ENCODE assay signal across 37 cellular contexts in the genomic region with DNA sequence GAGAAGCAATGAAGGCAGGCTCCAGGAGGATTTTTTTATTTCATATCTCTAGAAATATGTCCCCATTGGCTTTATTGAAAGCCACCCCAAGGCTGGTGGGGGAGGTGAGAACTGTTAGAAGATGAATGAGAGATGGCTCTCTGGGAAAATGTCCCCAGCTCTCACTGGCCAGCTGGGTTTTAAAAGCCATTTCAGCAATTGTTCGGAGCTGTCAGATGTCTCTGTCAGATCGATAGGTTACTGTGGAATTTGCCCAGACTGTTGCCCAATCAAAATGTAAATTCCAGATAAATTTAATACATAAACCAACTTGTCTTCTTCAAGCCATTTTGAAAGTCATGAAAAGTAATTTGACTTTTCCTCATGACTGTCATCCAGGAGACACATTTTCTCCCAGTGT.
A peak's percentile ranks its signal among the peaks of the same experiment; 100 is the strongest.
DNase-seq lines count a peak whose midpoint lies in the region; ATAC-seq, FAIRE-seq and TF ChIP-seq lines count a peak whose summit lies in the region.
"Had no signal": no experiment of that assay in that cellular context is flagged by ENCODE, and none has a peak within 500 bp of the region (broad histone marks: within the 10 kb centered on the region; RNA-seq: fewer than 3 reads in every experiment).

No MANE protein-coding gene starts in this region.

- H3K4me2 ChIP-seq in HepG2 (ENCODE audit: low read depth, low read length) = no peak overlapping the region
- H3K4me2 ChIP-seq: A549; BLaER1; BLaER1 treated with 17β-estradiol and CSF1 and Interleukin-3, amounts not matched to agents 10 nM and 100 nM had no signal

- peaks cover 7 to 12% (median 12%) of the 10 kb centered on the region in 4 donors for H3K4me1 ChIP-seq in liver (ENCODE audit: control insufficient read depth in 4 of 4, insufficient read depth in 4 of 4, low read length in 3 of 4)
- no peaks in the 10 kb centered on the region for H3K4me1 ChIP-seq in HepG2 (ENCODE audit: insufficient read depth, low read length)
- peaks cover 0 to 22% (median 0%) of the 10 kb centered on the region in 4 donors for H3K4me1 ChIP-seq in right lobe of liver
- no peaks in the 10 kb centered on the region for H3K4me1 ChIP-seq in HAP-1
- H3K4me1 ChIP-seq: A549, BE2C, BLaER1, Caco-2 had no signal

- no peaks in the 10 kb centered on the region for H3K27me3 Mint-ChIP-seq in activated naive CD4-positive, alpha-beta T cell treated with anti-CD3 and anti-CD28 coated beads for 36 hours (ENCODE audit: low read depth)
- H3K27me3 Mint-ChIP-seq: B cell; CD4-positive, alpha-beta memory T cell; CD4-positive, alpha-beta T cell; CD4-positive, CD25-positive, alpha-beta regulatory T cell; CD8-positive, alpha-beta memory T cell had no signal

- TF ChIP-seq POLR2A in HepG2 (IDR thresholded peaks at IDR 0.05; ENCODE audit: insufficient read depth in 1 of 2, low read depth in 2 of 2, low read length in 2 of 2) (no peak), right lobe of liver (IDR thresholded peaks at IDR 0.05) (no peak)

- no peaks in the 10 kb centered on the region for H4K20me1 ChIP-seq in HepG2 (ENCODE audit: insufficient read depth, low read length)
- H4K20me1 ChIP-seq: BLaER1; BLaER1 treated with 17β-estradiol and CSF1 and Interleukin-3, amounts not matched to agents 10 nM and 100 nM had no signal

- H3K4me3 ChIP-seq in liver (ENCODE audit: low read depth in 1 of 3, low read length in 3 of 3) = no peak overlapping the region
- H3K4me3 ChIP-seq in HepG2 (replicated peaks in 1 of 3; ENCODE audit: insufficient read depth in 1 of 3, low read depth in 2 of 3, low read length in 3 of 3) = no peak overlapping the region
- no peak overlapping the region for H3K4me3 ChIP-seq in right lobe of liver
- no peak overlapping the region for H3K4me3 ChIP-seq in HAP-1
- H3K4me3 ChIP-seq: A549; BLaER1; BLaER1 treated with 17β-estradiol and CSF1 and Interleukin-3, amounts not matched to agents 10 nM and 100 nM had no signal

- in situ Hi-C loops in HepG2 (cut with HindIII; ENCODE audit: extremely low pct_ligation_motif_present, low pct_unique_long_range_greater_than_20kb) (no loop called here), HAP-1 (cut with MboI; ENCODE audit: low sequenced_read_pairs) (no loop called here)

- H3K9me3 Mint-ChIP-seq in activated naive CD4-positive, alpha-beta T cell treated with anti-CD3 and anti-CD28 coated beads for 36 hours = peaks cover 3% of the 10 kb centered on the region

- POLR2A ChIA-PET in HepG2 (lab: Yijun Ruan, JAX) = no interaction called here

- no TSS peak for BruUV-seq in HepG2 (replicated peaks; lab: Mats Ljungman, UMichigan)

- H3K27ac ChIP-seq in liver (ENCODE audit: low read depth in 1 of 2, low read length in 2 of 2) (no peak overlapping the region), HepG2 (ENCODE audit: extremely low read length, insufficient read depth, low read length) (no peak overlapping the region), right lobe of liver (no peak overlapping the region)
- H3K27ac ChIP-seq: 22Rv1; A549; BLaER1; BLaER1 treated with 17β-estradiol and CSF1 and Interleukin-3, amounts not matched to agents 10 nM and 100 nM; C4-2B had no signal

- H3K27me3 ChIP-seq in liver (ENCODE audit: control insufficient read depth in 4 of 4, insufficient read depth in 4 of 4, low read length in 3 of 4) (peaks cover 0 to 2% (median 0%) of the 10 kb centered on the region in 4 donors), HepG2 (ENCODE audit: control insufficient read depth in 1 of 2, insufficient read depth in 2 of 2, low read length in 2 of 2) (no peaks in the 10 kb centered on the region), right lobe of liver (no peaks in the 10 kb centered on the region), HAP-1 (ENCODE audit: low read depth) (no peaks in the 10 kb centered on the region)
- H3K27me3 ChIP-seq: BE2C; BLaER1; BLaER1 treated with 17β-estradiol and CSF1 and Interleukin-3, amounts not matched to agents 10 nM and 100 nM had no signal

- intact Hi-C loops in HepG2 (cut with micrococcal nuclease; ENCODE audit: unreplicated experiment) (no loop called here), right lobe of liver (cut with DNase I) (no loop called here)
- intact Hi-C loops in activated naive CD4-positive, alpha-beta T cell treated with anti-CD3 and anti-CD28 coated beads for 36 hours (cut with micrococcal nuclease) = no loop called here

- no peak for TF ChIP-seq CTCF in liver (IDR thresholded peaks at IDR 0.05; ENCODE audit: low read depth, low read length, missing input control)
- no peak for TF ChIP-seq CTCF in HepG2 (CRISPR knock-in tag; IDR thresholded peaks at IDR 0.05)
- no peak for TF ChIP-seq CTCF in right lobe of liver (IDR thresholded peaks at IDR 0.05)

- no peak overlapping the region for H3K27ac Mint-ChIP-seq in activated naive CD4-positive, alpha-beta T cell treated with anti-CD3 and anti-CD28 coated beads for 36 hours
- H3K27ac Mint-ChIP-seq: B cell; CD14-positive monocyte; CD4-positive, alpha-beta memory T cell; CD4-positive, alpha-beta T cell; CD4-positive, CD25-positive, alpha-beta regulatory T cell; CD8-positive, alpha-beta memory T cell; CD8-positive, alpha-beta T cell had no signal

- H3K36me3 ChIP-seq in liver (ENCODE audit: control insufficient read depth in 4 of 4, insufficient read depth in 3 of 4, low read depth in 1 of 4, low read length in 3 of 4) (no peaks in the 10 kb centered on the region), HepG2 (replicated peaks in 1 of 2; ENCODE audit: control insufficient read depth in 1 of 2, insufficient read depth in 2 of 2, low read length in 2 of 2) (no peaks in the 10 kb centered on the region), right lobe of liver (no peaks in the 10 kb centered on the region), HAP-1 (replicated peaks) (no peaks in the 10 kb centered on the region)
- H3K36me3 ChIP-seq: BE2C; BLaER1; BLaER1 treated with 17β-estradiol and CSF1 and Interleukin-3, amounts not matched to agents 10 nM and 100 nM had no signal

- FAIRE-seq in HepG2 (lab: Jason Lieb, UNC) = no peak
- FAIRE-seq: A204.1, A549, D721Med had no signal

- no peaks in the 10 kb centered on the region for H3K9me3 ChIP-seq in liver (ENCODE audit: control insufficient read depth in 4 of 4, low read length in 3 of 4)
- no peaks in the 10 kb centered on the region for H3K9me3 ChIP-seq in HepG2 (ENCODE audit: low read length)
- no peaks in the 10 kb centered on the region for H3K9me3 ChIP-seq in right lobe of liver
- no peaks in the 10 kb centered on the region for H3K9me3 ChIP-seq in HAP-1
- H3K9me3 ChIP-seq: A549; BE2C; BLaER1; BLaER1 treated with 17β-estradiol and CSF1 and Interleukin-3, amounts not matched to agents 10 nM and 100 nM; Caco-2 had no signal

- 34% methylated on average over 2 of the region's 2 CpGs for WGBS in liver
- WGBS in HepG2 (ENCODE audit: low lambda C conversion rate) = 0% methylated on average over 2 of the region's 2 CpGs
- 25% methylated on average over 2 of the region's 2 CpGs for WGBS in right lobe of liver (ENCODE audit: insufficient coverage, low coverage, low lambda C conversion rate, missing lambda C conversion rate)

- H3K9ac ChIP-seq in liver (ENCODE audit: low read depth in 1 of 2, low read length in 2 of 2) (no peak overlapping the region), HepG2 (ENCODE audit: insufficient read depth, low read depth, low read length) (no peak overlapping the region)
- H3K9ac ChIP-seq: BLaER1; BLaER1 treated with 17β-estradiol and CSF1 and Interleukin-3, amounts not matched to agents 10 nM and 100 nM had no signal

- TF ChIP-seq RAD21 in liver (IDR thresholded peaks at IDR 0.05) = no peak
- TF ChIP-seq RAD21 in HepG2 (CRISPR knock-in tag; IDR thresholded peaks at IDR 0.05) = no peak

- CTCF ChIA-PET in HepG2 (lab: Yijun Ruan, JAX; ENCODE audit: low intra/inter-chr PET ratio, low total read pairs) = no interaction called here
- CTCF ChIA-PET in activated naive CD4-positive, alpha-beta T cell treated with anti-CD3 and anti-CD28 coated beads for 36 hours (lab: Charles Lee) = no interaction called here

- TF ChIP-seq EP300 in HepG2 (IDR thresholded peaks at IDR 0.05; ENCODE audit: low read depth in 2 of 2, low read length in 2 of 2) (no peak), HepG2 (CRISPR knock-in tag; IDR thresholded peaks at IDR 0.05; ENCODE audit: borderline replicate concordance) (no peak)

- no peaks in the 10 kb centered on the region for H3K4me1 Mint-ChIP-seq in activated naive CD4-positive, alpha-beta T cell treated with anti-CD3 and anti-CD28 coated beads for 36 hours (ENCODE audit: low read depth)
- H3K4me1 Mint-ChIP-seq: B cell; CD14-positive monocyte; CD4-positive, alpha-beta memory T cell; CD4-positive, CD25-positive, alpha-beta regulatory T cell; CD8-positive, alpha-beta memory T cell had no signal

- ATAC-seq in HepG2 (no peak), left lobe of liver (peak; percentile 66), right lobe of liver (peak; percentile 52 to 81 (median 78)), HG02678 (IDR thresholded peaks at IDR 0.05; ENCODE audit: unreplicated experiment) (no peak)
- ATAC-seq: A549; CD8-positive, alpha-beta T cell had no signal

- no peak overlapping the region for H3K4me3 Mint-ChIP-seq in activated naive CD4-positive, alpha-beta T cell treated with anti-CD3 and anti-CD28 coated beads for 36 hours
- H3K4me3 Mint-ChIP-seq: B cell; CD14-positive monocyte; CD4-positive, alpha-beta memory T cell; CD4-positive, alpha-beta T cell; CD4-positive, CD25-positive, alpha-beta regulatory T cell; CD8-positive, alpha-beta memory T cell; CD8-positive, alpha-beta T cell had no signal

- DNase-seq in HepG2 (ENCODE audit: low spot score) = no peak
- no peak for DNase-seq in left lobe of liver (ENCODE audit: low spot score)
- no peak for DNase-seq in right lobe of liver
- peak; percentile 24 for DNase-seq in mucosa of gallbladder (ENCODE audit: low spot score)
- no peak for DNase-seq in activated naive CD4-positive, alpha-beta T cell treated with anti-CD3 and anti-CD28 coated beads for 36 hours
- no peak for DNase-seq in HAP-1 (ENCODE audit: low spot score in 2 of 2)
- DNase-seq: 8988T; ACHN; AML-193; BE2C; C1 segment of cervical spinal cord; Caco-2; Calu3; CD4-positive, alpha-beta memory T cell; CD4-positive, alpha-beta T cell; CD4-positive, CD25-positive, alpha-beta regulatory T cell; CD8-positive, alpha-beta memory T cell; CD8-positive, alpha-beta T cell; COR-L47; DMS 273 treated with DMSO at 0.1 percent for 48 hours; DMS153; DMS53; DMS79; DMS79 treated with DMSO at 0.1 percent for 48 hours; DND-41; EL had no signal

- H2AFZ ChIP-seq in HepG2 (ENCODE audit: low read length) = no peak overlapping the region

- no peaks in the 10 kb centered on the region for H3K36me3 Mint-ChIP-seq in activated naive CD4-positive, alpha-beta T cell treated with anti-CD3 and anti-CD28 coated beads for 36 hours (ENCODE audit: low read depth)
- H3K36me3 Mint-ChIP-seq: CD14-positive monocyte; CD4-positive, alpha-beta memory T cell; CD4-positive, CD25-positive, alpha-beta regulatory T cell; CD8-positive, alpha-beta T cell had no signal

- H3K79me2 ChIP-seq in HepG2 (ENCODE audit: insufficient read depth, low read length) = no peaks in the 10 kb centered on the region

TF ChIP-seq in liver, 16 proteins besides CTCF, POLR2A, EP300 and RAD21 (continues in another document):
- TF ChIP-seq JUND (IDR thresholded peaks at IDR 0.05) = no peak
- peak in 1 of 2 donors; percentile 13 for TF ChIP-seq RXRA (IDR thresholded peaks at IDR 0.05)
- TF ChIP-seq HNF4G (IDR thresholded peaks at IDR 0.05) = no peak

TF ChIP-seq in HepG2, 621 proteins besides CTCF, POLR2A, EP300 and RAD21 (continues in another document):
- TF ChIP-seq ZNF563 (CRISPR knock-in tag; IDR thresholded peaks at IDR 0.05) (no peak), ETV5 (CRISPR knock-in tag; IDR thresholded peaks at IDR 0.05; ENCODE audit: borderline replicate concordance) (no peak)

Comparison
In these comparisons a context has a peak if more than half of its experiments do, and no peak if none do; other contexts are left out.
1. ATAC-seq: peak in left lobe of liver (single experiment) and right lobe of liver (4 of 4); none in HepG2 (single experiment) and HG02678 (single experiment).